In the genomic region with DNA sequence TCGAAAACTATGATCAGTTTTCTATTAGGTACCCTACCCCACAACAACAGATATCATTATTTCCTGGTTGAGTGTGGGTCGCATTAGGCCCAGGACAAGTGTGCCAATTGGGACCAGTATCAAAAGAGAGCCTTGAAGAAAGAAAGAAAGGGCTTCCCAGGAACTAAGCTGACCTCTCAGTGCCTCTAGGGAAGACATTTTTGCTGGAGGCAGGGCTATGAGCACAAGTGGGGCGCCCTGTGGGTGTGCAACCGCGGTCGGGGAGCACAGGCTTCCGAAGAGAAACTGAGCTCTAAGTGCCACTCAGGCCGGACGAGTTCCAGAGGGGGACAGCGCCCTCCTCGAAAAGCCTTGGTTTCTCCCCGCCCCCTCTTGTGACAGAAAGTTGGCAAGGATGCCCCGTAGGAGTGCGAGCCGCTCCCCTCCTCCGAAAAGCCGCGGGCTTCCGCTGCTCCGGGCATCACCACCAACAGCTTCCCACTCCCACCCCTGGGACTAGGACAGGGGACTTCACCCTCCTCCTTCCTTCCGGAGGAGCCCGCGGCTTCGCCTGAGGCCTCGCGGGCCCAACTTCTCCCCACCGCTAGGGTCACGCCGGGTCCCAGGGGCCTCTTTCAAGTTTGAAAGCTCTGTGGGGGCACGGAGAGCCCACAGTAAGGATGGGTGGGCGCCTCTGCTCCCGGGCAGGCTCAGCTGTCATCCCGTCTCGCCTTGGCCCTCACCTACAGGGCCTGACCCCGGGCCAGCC, we compare ENCODE assay signal across 8 cellular contexts. TPM values are rescaled to one million over a fixed set of nuclear protein-coding genes. Genes with fewer than 3 reads are reported as not detected.
A peak's percentile ranks its signal among the peaks of the same experiment; 100 is the strongest.
DNase-seq lines count a peak whose midpoint lies in the region; ATAC-seq and TF ChIP-seq lines count a peak whose summit lies in the region.

No MANE protein-coding gene starts in this region.

- no peaks in the 10 kb centered on the region for H3K27me3 Mint-ChIP-seq in MCF 10A (ENCODE audit: insufficient read depth, unreplicated experiment)

- DNase-seq in breast epithelium (ENCODE audit: low spot score in 2 of 2) (no peak), MCF 10A (ENCODE audit: unreplicated experiment) (no peak), coronary artery (ENCODE audit: low spot score) (no peak), aorta (peak; percentile 57 to 77)
- DNase-seq in stimulated activated CD4-positive, alpha-beta T cell treated with anti-CD3 and anti-CD28 coated beads, Interleukin-4, amount 100 ng/mL, for 24 hours: no peak

- H3K4me3 Mint-ChIP-seq in MCF 10A (ENCODE audit: unreplicated experiment): no peak overlapping the region

- 23% methylated on average over 34 to 35 of the region's 35 CpGs for whole genome bisulfite sequencing in aorta, 2 donors

- H3K27me3 ChIP-seq in breast epithelium (peaks cover 8 to 59% of the 10 kb centered on the region in 2 donors), mucosa of rectum (ENCODE audit: control insufficient read depth in 2 of 2, insufficient read depth in 2 of 2, low read length in 2 of 2) (peaks cover 46 to 52% of the 10 kb centered on the region in 2 donors), aorta (ENCODE audit: control insufficient read depth in 1 of 2, insufficient read depth in 2 of 2, low read length in 1 of 2) (no peaks in the 10 kb centered on the region)

- intact Hi-C loops in breast epithelium (cut with DNase I; ENCODE audit: low total_unique reads) (no loop called here), MCF 10A (cut with micrococcal nuclease) (no loop called here), aorta (cut with DNase I) (no loop called here)

- peaks cover 0 to 5% of the 10 kb centered on the region in 2 donors for H3K4me1 ChIP-seq in breast epithelium
- peaks cover 14 to 22% of the 10 kb centered on the region in 2 donors for H3K4me1 ChIP-seq in mucosa of rectum (ENCODE audit: control insufficient read depth in 2 of 2, insufficient read depth in 2 of 2, low read length in 2 of 2)
- no peaks in the 10 kb centered on the region for H3K4me1 ChIP-seq in aorta (ENCODE audit: control insufficient read depth in 1 of 2, insufficient read depth in 2 of 2, low read length in 2 of 2)

- CTCF ChIA-PET in MCF 10A (lab: Yijun Ruan, JAX): interaction anchor here (0.6 to 1.0 kb wide), 2 partner anchors 27 to 670 kb away, joined by 3 read pairs; no protein-coding TSS in a partner anchor

- no TSS peak for BruUV-seq in MCF 10A (replicated peaks; lab: Mats Ljungman, UMichigan)

- H3K36me3 ChIP-seq in breast epithelium (no peaks in the 10 kb centered on the region), mucosa of rectum (ENCODE audit: control insufficient read depth in 2 of 2, insufficient read depth in 2 of 2, low read length in 2 of 2) (no peaks in the 10 kb centered on the region), aorta (ENCODE audit: control insufficient read depth in 1 of 2, insufficient read depth in 2 of 2, low read length in 1 of 2) (no peaks in the 10 kb centered on the region)

- POLR2A ChIA-PET in MCF 10A (lab: Yijun Ruan, JAX): no interaction called here

- TF ChIP-seq CTCF in breast epithelium (IDR thresholded peaks at IDR 0.05) (no peak), MCF 10A (IDR thresholded peaks at IDR 0.05; ENCODE audit: unreplicated experiment) (no peak), coronary artery (IDR thresholded peaks at IDR 0.05) (no peak)

- peak overlapping the region; percentile 84 to 94 for H3K27ac ChIP-seq in breast epithelium
- H3K27ac ChIP-seq in coronary artery: peak overlapping the region in 1 of 2 donors; percentile 68
- peak overlapping the region; percentile 71 to 72 for H3K27ac ChIP-seq in mucosa of rectum (ENCODE audit: low read depth in 2 of 2, low read length in 2 of 2)
- no peak overlapping the region for H3K27ac ChIP-seq in aorta (ENCODE audit: low read depth in 1 of 2, low read length in 2 of 2)

- H3K9ac ChIP-seq in mucosa of rectum (ENCODE audit: low read depth in 1 of 2, low read length in 2 of 2): peak overlapping the region in 1 of 2 donors; percentile 22

- H3K9me3 Mint-ChIP-seq in MCF 10A (ENCODE audit: unreplicated experiment): no peaks in the 10 kb centered on the region

- TF ChIP-seq POLR2A in breast epithelium (IDR thresholded peaks at IDR 0.05): no peak

- no peaks in the 10 kb centered on the region for H3K36me3 Mint-ChIP-seq in MCF 10A (ENCODE audit: insufficient read depth, unreplicated experiment)

- H3K9me3 ChIP-seq in breast epithelium (no peaks in the 10 kb centered on the region), mucosa of rectum (ENCODE audit: control insufficient read depth in 2 of 2, low read length in 2 of 2) (no peaks in the 10 kb centered on the region), aorta (ENCODE audit: control insufficient read depth, low read length) (no peaks in the 10 kb centered on the region)

- no peak overlapping the region for H3K27ac Mint-ChIP-seq in MCF 10A (ENCODE audit: low read depth, unreplicated experiment)

- peak; percentile 20 for ATAC-seq in aorta (ENCODE audit: low FRiP score)
- no peak for ATAC-seq in HG02763 (IDR thresholded peaks at IDR 0.05; ENCODE audit: unreplicated experiment)
- no peak for ATAC-seq in GM19397 (IDR thresholded peaks at IDR 0.05; ENCODE audit: unreplicated experiment)

- peak overlapping the region; percentile 57 to 75 (median 63) for H3K4me3 ChIP-seq in breast epithelium
- H3K4me3 ChIP-seq in coronary artery: peak overlapping the region; percentile 75
- H3K4me3 ChIP-seq in mucosa of rectum (ENCODE audit: low read length in 2 of 2): peak overlapping the region; percentile 41 to 59
- peak overlapping the region; percentile 0 to 45 for H3K4me3 ChIP-seq in aorta (ENCODE audit: low read length in 2 of 2)

- H3K4me1 Mint-ChIP-seq in MCF 10A (ENCODE audit: insufficient read depth, unreplicated experiment): peaks cover 6% of the 10 kb centered on the region

RNA-seq across cellular contexts. Expression of a gene that starts 2.0 kb away (rescaled TPM):
- total RNA-seq in breast epithelium: 10 to 100 TPM in 2 of 3 donors, 1 to 10 TPM in 1; 7.0 to 17.4 (median 15.2) TPM
- total RNA-seq in MCF 10A (2022): 3.2 and 4.6 TPM in 2 replicates
- total RNA-seq in aorta: 10 to 100 TPM in 1 of 2 donors, 1 to 10 TPM in 1; 7.6 to 16.8 TPM
- polyA plus RNA-seq in aorta: 1 to 10 TPM in 1 of 2 donors, under 1 TPM in 1; 0.08 to 2.8 TPM

RNA-seq across cellular contexts. Expression of a gene that starts 4.0 kb away (rescaled TPM):
- total RNA-seq in breast epithelium (10 to 100 TPM in 2 of 3 donors, 1 to 10 TPM in 1; 4.6 to 63.6 (median 59.1) TPM), MCF 10A (2022) (1.4 and 1.7 TPM in 2 replicates), aorta (10 to 100 TPM in 1 of 2 donors, 1 to 10 TPM in 1; 10.0 to 27.0 TPM)
- polyA plus RNA-seq in aorta: under 1 TPM in 1 of 2 donors, not detected in 1; 0.72 TPM

Comparison
In these comparisons a context has a peak if more than half of its experiments do, and no peak if none do; other contexts are left out.
1. DNase-seq: peak in aorta (2 of 2); none in breast epithelium (0 of 2), MCF 10A (single experiment), coronary artery (single experiment) and stimulated activated CD4-positive, alpha-beta T cell treated with anti-CD3 and anti-CD28 coated beads, Interleukin-4, amount 100 ng/mL, for 24 hours (single experiment).
2. H3K27ac ChIP-seq: peak in breast epithelium (2 of 2) and mucosa of rectum (2 of 2); none in aorta (0 of 2).
3. H3K4me3 ChIP-seq: peak in every context shown above with its lines; median percentile 75 in coronary artery; 63 in breast epithelium; 50 in mucosa of rectum; 22 in aorta.